Comparison of ENCODE assay signal across 9 cellular contexts in the genomic region with DNA sequence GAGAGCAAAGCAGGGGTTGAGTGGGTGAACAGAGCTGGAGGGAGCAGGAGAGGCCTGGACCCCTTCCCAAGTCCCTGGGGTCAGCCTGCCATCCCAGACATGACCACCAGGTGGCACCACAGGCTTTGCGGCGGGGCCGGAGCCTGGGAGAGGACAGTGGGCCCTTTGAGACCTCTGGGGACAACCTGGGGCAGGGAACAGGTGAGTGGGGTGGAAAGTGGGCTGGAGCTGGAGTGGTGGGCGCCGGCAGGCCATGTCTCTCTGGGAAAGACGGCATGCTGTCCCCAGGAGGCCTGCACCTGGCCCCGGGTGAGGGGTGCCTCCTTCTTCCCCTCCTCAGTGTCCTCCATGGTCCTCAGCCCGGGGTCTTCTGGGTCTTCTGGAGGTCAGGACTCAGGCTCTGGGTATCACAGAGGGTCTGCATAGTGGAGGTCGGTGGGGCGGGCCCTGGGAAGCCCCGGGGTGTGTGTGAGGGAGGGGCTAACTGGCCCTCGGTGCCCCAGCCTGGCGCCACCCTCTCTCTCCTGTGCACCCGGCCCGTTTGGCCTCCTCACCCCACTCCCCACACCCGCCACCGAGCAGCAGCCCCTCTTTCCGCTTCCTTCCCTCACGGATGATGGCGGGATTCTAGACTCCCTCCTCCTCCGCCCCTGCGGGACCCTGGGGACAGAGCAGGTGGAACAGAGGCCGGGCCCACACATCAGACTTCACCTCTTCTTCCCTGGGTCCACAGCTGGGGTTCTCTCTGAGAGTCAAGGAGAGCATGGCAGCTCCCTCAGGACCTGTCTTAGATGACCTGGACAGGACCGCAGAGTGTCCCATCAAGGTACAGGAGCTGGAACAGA. TPM values are rescaled to one million over a fixed set of nuclear protein-coding genes. Genes with fewer than 3 reads are reported as not detected.
DNase-seq lines count a peak whose midpoint lies in the region; ATAC-seq and TF ChIP-seq lines count a peak whose summit lies in the region.
"Had no signal": no experiment of that assay in that cellular context is flagged by ENCODE, and none has a peak within 500 bp of the region (broad histone marks: within the 10 kb centered on the region; RNA-seq: fewer than 3 reads in every experiment).

No MANE protein-coding gene starts in this region.

- no peaks in the 10 kb centered on the region for H3K27me3 Mint-ChIP-seq in activated naive CD4-positive, alpha-beta T cell treated with anti-CD3 and anti-CD28 coated beads for 36 hours (ENCODE audit: low read depth)

- CTCF ChIA-PET in HEK293 (lab: Yijun Ruan, JAX), result interaction anchor here (0.6 to 6.5 kb wide), 43 partner anchors 8 to 283 kb away, joined by 3 to 145 read pairs (median 4); no protein-coding TSS in a partner anchor
- CTCF ChIA-PET in activated naive CD4-positive, alpha-beta T cell treated with anti-CD3 and anti-CD28 coated beads for 36 hours (lab: Charles Lee), result interaction anchor here (0.7 to 3.4 kb wide), 19 partner anchors 8 to 261 kb away, joined by 3 to 34 read pairs (median 4); no protein-coding TSS in a partner anchor

- H3K4me3 ChIP-seq in HEK293 (ENCODE audit: low read depth, low read length) (no peak overlapping the region), SJSA1 (no peak overlapping the region), heart right ventricle (no peak overlapping the region), retinal pigment epithelial cell (ENCODE audit: low read length) (no peak overlapping the region)

- H3K27ac Mint-ChIP-seq in activated naive CD4-positive, alpha-beta T cell treated with anti-CD3 and anti-CD28 coated beads for 36 hours, result no peak overlapping the region
- H3K27ac Mint-ChIP-seq: T-helper 1 cell treated with Interleukin-12 subunit alpha and Interleukin-12 subunit beta and Interleukin-4 antibody, amounts not matched to agents 30 μg/mL and 1 μg/mL, for 36 hours had no signal

- WGBS in heart right ventricle, 2 donors, result 49 to 55% methylated on average over 24 of the region's 24 CpGs

- H3K4me1 ChIP-seq in HEK293 (ENCODE audit: control insufficient read depth, insufficient read depth, low read length) (no peaks in the 10 kb centered on the region), SJSA1 (replicated peaks) (peaks cover 4% of the 10 kb centered on the region; the same call in 1 of the 2 replicates), heart right ventricle (peaks cover 1 to 7% (median 5%) of the 10 kb centered on the region in 9 donors)

- DNase-seq in CMK (ENCODE audit: low read depth) (peak; percentile 34), SJSA1 (ENCODE audit: low read depth in 1 of 2, low spot score in 2 of 2) (peak; percentile 66 to 72), heart right ventricle (peak; percentile 52 to 70), retinal pigment epithelial cell (ENCODE audit: low read depth) (no peak)
- DNase-seq in activated naive CD4-positive, alpha-beta T cell treated with anti-CD3 and anti-CD28 coated beads for 36 hours, result peak; percentile 75

- no peak overlapping the region for H3K27ac ChIP-seq in HEK293 (ENCODE audit: extremely low read depth, low read depth, low read length)
- no peak overlapping the region for H3K27ac ChIP-seq in SJSA1
- no peak overlapping the region for H3K27ac ChIP-seq in heart right ventricle

- no peaks in the 10 kb centered on the region; the same call in 1 of the 2 replicates for H3K27me3 ChIP-seq in SJSA1 (replicated peaks)
- H3K27me3 ChIP-seq in heart right ventricle, result peaks cover 0 to 10% (median 6%) of the 10 kb centered on the region in 7 donors

- no peaks in the 10 kb centered on the region for H3K9me3 Mint-ChIP-seq in activated naive CD4-positive, alpha-beta T cell treated with anti-CD3 and anti-CD28 coated beads for 36 hours
- H3K9me3 Mint-ChIP-seq: T-helper 1 cell treated with Interleukin-12 subunit alpha and Interleukin-12 subunit beta and Interleukin-4 antibody, amounts not matched to agents 30 μg/mL and 1 μg/mL, for 36 hours had no signal

- H3K36me3 ChIP-seq in HEK293 (ENCODE audit: control insufficient read depth in 2 of 2, insufficient read depth in 1 of 2, low read length in 2 of 2) (no peaks in the 10 kb centered on the region), SJSA1 (no peaks in the 10 kb centered on the region), heart right ventricle (no peaks in the 10 kb centered on the region)

- ATAC-seq in heart right ventricle (peak; percentile 64 to 85 (median 78)), GM18873 (IDR thresholded peaks at IDR 0.05; ENCODE audit: low FRiP score, unreplicated experiment) (no peak), GM18520 (IDR thresholded peaks at IDR 0.05; ENCODE audit: unreplicated experiment) (no peak)

- no peaks in the 10 kb centered on the region for H3K4me1 Mint-ChIP-seq in activated naive CD4-positive, alpha-beta T cell treated with anti-CD3 and anti-CD28 coated beads for 36 hours (ENCODE audit: low read depth)

- TF ChIP-seq CTCF in HEK293 (tag by site-specific recombination; IDR thresholded peaks at IDR 0.05), result peak; percentile 91
- peak; percentile 87 to 99 (median 95) for TF ChIP-seq CTCF in heart right ventricle (IDR thresholded peaks at IDR 0.05)
- TF ChIP-seq CTCF in retinal pigment epithelial cell (conservative IDR thresholded peaks at IDR 0.05; ENCODE audit: low read depth, low read length), result peak; percentile 98

- H3K9me3 ChIP-seq in HEK293 (ENCODE audit: control insufficient read depth, insufficient read depth, low read depth, low read length) (no peaks in the 10 kb centered on the region), SJSA1 (replicated peaks) (no peaks in the 10 kb centered on the region), heart right ventricle (no peaks in the 10 kb centered on the region)

- POLR2A ChIA-PET in HEK293 (lab: Yijun Ruan, JAX), result no interaction called here

- no peaks in the 10 kb centered on the region for H3K36me3 Mint-ChIP-seq in activated naive CD4-positive, alpha-beta T cell treated with anti-CD3 and anti-CD28 coated beads for 36 hours (ENCODE audit: low read depth)

- no peak overlapping the region for H3K4me3 Mint-ChIP-seq in activated naive CD4-positive, alpha-beta T cell treated with anti-CD3 and anti-CD28 coated beads for 36 hours
- H3K4me3 Mint-ChIP-seq: T-helper 1 cell treated with Interleukin-12 subunit alpha and Interleukin-12 subunit beta and Interleukin-4 antibody, amounts not matched to agents 30 μg/mL and 1 μg/mL, for 36 hours had no signal

- intact Hi-C loops in activated naive CD4-positive, alpha-beta T cell treated with anti-CD3 and anti-CD28 coated beads for 36 hours (cut with micrococcal nuclease), result loop anchor here (1.0 to 5.0 kb wide), 3 partner anchors 92 to 153 kb away; no protein-coding TSS in a partner anchor
- intact Hi-C loops in heart right ventricle (cut with DNase I), result loop anchor here (1.0 to 5.0 kb wide), 9 partner anchors 87 to 154 kb away; no protein-coding TSS in a partner anchor

TF ChIP-seq in HEK293, 187 proteins besides CTCF, POLR2A, EP300 and RAD21 (continues in another document):
- TF ChIP-seq, protein P1, sequence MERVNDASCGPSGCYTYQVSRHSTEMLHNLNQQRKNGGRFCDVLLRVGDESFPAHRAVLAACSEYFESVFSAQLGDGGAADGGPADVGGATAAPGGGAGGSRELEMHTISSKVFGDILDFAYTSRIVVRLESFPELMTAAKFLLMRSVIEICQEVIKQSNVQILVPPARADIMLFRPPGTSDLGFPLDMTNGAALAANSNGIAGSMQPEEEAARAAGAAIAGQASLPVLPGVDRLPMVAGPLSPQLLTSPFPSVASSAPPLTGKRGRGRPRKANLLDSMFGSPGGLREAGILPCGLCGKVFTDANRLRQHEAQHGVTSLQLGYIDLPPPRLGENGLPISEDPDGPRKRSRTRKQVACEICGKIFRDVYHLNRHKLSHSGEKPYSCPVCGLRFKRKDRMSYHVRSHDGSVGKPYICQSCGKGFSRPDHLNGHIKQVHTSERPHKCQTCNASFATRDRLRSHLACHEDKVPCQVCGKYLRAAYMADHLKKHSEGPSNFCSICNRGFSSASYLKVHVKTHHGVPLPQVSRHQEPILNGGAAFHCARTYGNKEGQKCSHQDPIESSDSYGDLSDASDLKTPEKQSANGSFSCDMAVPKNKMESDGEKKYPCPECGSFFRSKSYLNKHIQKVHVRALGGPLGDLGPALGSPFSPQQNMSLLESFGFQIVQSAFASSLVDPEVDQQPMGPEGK (tag by site-specific recombination; IDR thresholded peaks at IDR 0.05), result 0 out of 2 replicates have a peak, but pooled peaks have one; percentile 51
- TF ChIP-seq, protein P2, sequence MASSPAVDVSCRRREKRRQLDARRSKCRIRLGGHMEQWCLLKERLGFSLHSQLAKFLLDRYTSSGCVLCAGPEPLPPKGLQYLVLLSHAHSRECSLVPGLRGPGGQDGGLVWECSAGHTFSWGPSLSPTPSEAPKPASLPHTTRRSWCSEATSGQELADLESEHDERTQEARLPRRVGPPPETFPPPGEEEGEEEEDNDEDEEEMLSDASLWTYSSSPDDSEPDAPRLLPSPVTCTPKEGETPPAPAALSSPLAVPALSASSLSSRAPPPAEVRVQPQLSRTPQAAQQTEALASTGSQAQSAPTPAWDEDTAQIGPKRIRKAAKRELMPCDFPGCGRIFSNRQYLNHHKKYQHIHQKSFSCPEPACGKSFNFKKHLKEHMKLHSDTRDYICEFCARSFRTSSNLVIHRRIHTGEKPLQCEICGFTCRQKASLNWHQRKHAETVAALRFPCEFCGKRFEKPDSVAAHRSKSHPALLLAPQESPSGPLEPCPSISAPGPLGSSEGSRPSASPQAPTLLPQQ (tag by site-specific recombination; IDR thresholded peaks at IDR 0.05), result peak; percentile 56
- peak; percentile 79 for TF ChIP-seq ZNF654 (tag by site-specific recombination; IDR thresholded peaks at IDR 0.05; ENCODE audit: low read depth)

RNA-seq across cellular contexts. Expression of a gene that starts 28.5 kb away (rescaled TPM):
- not detected in 2 replicates for total RNA-seq in SJSA1 (2014; rRNA removed; shearing (Covaris generic))
- not detected for total RNA-seq in activated naive CD4-positive, alpha-beta T cell treated with anti-CD3 and anti-CD28 coated beads for 36 hours
- 1 to 10 TPM in 1 of 10 donors, under 1 TPM in 9; 0.05 to 1.2 (median 0.22) TPM for total RNA-seq in heart right ventricle
- polyA plus RNA-seq in heart right ventricle, result under 1 TPM; 0.37 to 0.39 TPM

Comparison
In these comparisons a context has a peak if more than half of its experiments do, and no peak if none do; other contexts are left out.
1. ATAC-seq: peak in heart right ventricle (8 of 8); none in GM18873 (single experiment) and GM18520 (single experiment).
2. Peak in every context shown above with its lines, with median percentiles within 50 percentile points of each other: CTCF ChIP-seq.